19 cellular contexts compared by ENCODE assay signal in genomic region chr1:8207202-8207601, GRCh38.
DNase-seq lines count a peak whose midpoint lies in the region; ATAC-seq, FAIRE-seq and TF ChIP-seq lines count a peak whose summit lies in the region.
"Had no signal": no experiment of that assay in that cellular context is flagged by ENCODE, and none has a peak within 500 bp of the region (broad histone marks: within the 10 kb centered on the region; RNA-seq: fewer than 3 reads in every experiment).

No MANE protein-coding gene starts in this region.

- H3K4ac ChIP-seq in mesenchymal stem cell (ENCODE audit: low read depth in 1 of 2, low read length in 2 of 2), result peak overlapping the region in 1 of 2 experiments; percentile 52

- H2BK5ac ChIP-seq in mesenchymal stem cell (ENCODE audit: low read depth, low read length, poor library complexity, severe bottlenecking), result no peak overlapping the region

- no peak overlapping the region for H3K23ac ChIP-seq in mesenchymal stem cell (ENCODE audit: low read length in 2 of 2)

- H2BK120ac ChIP-seq in mesenchymal stem cell (ENCODE audit: low read depth, low read length), result no peak overlapping the region

- H3K14ac ChIP-seq in mesenchymal stem cell (ENCODE audit: low read length in 2 of 2), result no peak overlapping the region

- H3K36me3 ChIP-seq in HepG2 (replicated peaks in 1 of 2; ENCODE audit: control insufficient read depth in 1 of 2, insufficient read depth in 2 of 2, low read length in 2 of 2) (no peaks in the 10 kb centered on the region), right lobe of liver (no peaks in the 10 kb centered on the region), mesenchymal stem cell (ENCODE audit: control insufficient read depth in 1 of 2, insufficient read depth in 2 of 2, low read depth in 1 of 2, low read length in 2 of 2) (no peaks in the 10 kb centered on the region)
- H3K36me3 ChIP-seq: BLaER1, HAP-1 had no signal

- no peak for TF ChIP-seq RAD21 in HepG2 (CRISPR knock-in tag; IDR thresholded peaks at IDR 0.05)

- H3K9me3 ChIP-seq in HepG2 (ENCODE audit: low read length), result no peaks in the 10 kb centered on the region
- no peaks in the 10 kb centered on the region for H3K9me3 ChIP-seq in right lobe of liver
- H3K9me3 ChIP-seq in mesenchymal stem cell (ENCODE audit: control insufficient read depth, low read length), result no peaks in the 10 kb centered on the region
- H3K9me3 ChIP-seq: BLaER1, HAP-1 had no signal

- H2BK15ac ChIP-seq in mesenchymal stem cell (ENCODE audit: low read depth, poor library complexity, severe bottlenecking), result peak overlapping the region; percentile 9

- H3K4me1 ChIP-seq in HepG2 (ENCODE audit: insufficient read depth, low read length), result peaks cover 77% of the 10 kb centered on the region
- H3K4me1 ChIP-seq in right lobe of liver, result peaks cover 0 to 14% (median 8%) of the 10 kb centered on the region in 4 donors
- peaks cover 15% of the 10 kb centered on the region for H3K4me1 ChIP-seq in mesenchymal stem cell (ENCODE audit: control insufficient read depth, insufficient read depth, low read depth, low read length)
- H3K4me1 ChIP-seq: BLaER1, HAP-1 had no signal

- in situ Hi-C loops in HepG2 (cut with HindIII; ENCODE audit: extremely low pct_ligation_motif_present, low pct_unique_long_range_greater_than_20kb), result no loop called here

- TF ChIP-seq EP300 in HepG2 (IDR thresholded peaks at IDR 0.05; ENCODE audit: low read depth in 2 of 2, low read length in 2 of 2) (no peak), HepG2 (CRISPR knock-in tag; IDR thresholded peaks at IDR 0.05; ENCODE audit: borderline replicate concordance) (no peak)

- no peaks in the 10 kb centered on the region for H3K79me1 ChIP-seq in mesenchymal stem cell (replicated peaks; ENCODE audit: low read length, poor library complexity, severe bottlenecking)

- H2AK5ac ChIP-seq in mesenchymal stem cell (ENCODE audit: low read length, severe bottlenecking), result no peak overlapping the region

- CTCF ChIA-PET in HepG2 (lab: Yijun Ruan, JAX; ENCODE audit: low intra/inter-chr PET ratio, low total read pairs), result no interaction called here
- CTCF ChIA-PET in RWPE1 (lab: Yijun Ruan, JAX), result interaction anchor here (0.6 kb wide), 1 partner anchor 22 kb away, joined by 3 read pairs; no protein-coding TSS in a partner anchor
- CTCF ChIA-PET in GM10248 (lab: Yijun Ruan, JAX), result no interaction called here

- intact Hi-C loops in HepG2 (cut with micrococcal nuclease; ENCODE audit: unreplicated experiment) (no loop called here), right lobe of liver (cut with DNase I) (no loop called here)

- TF ChIP-seq POLR2A in HepG2 (IDR thresholded peaks at IDR 0.05; ENCODE audit: insufficient read depth in 1 of 2, low read depth in 2 of 2, low read length in 2 of 2), result no peak
- no peak for TF ChIP-seq POLR2A in right lobe of liver (IDR thresholded peaks at IDR 0.05)

- H2BK12ac ChIP-seq in mesenchymal stem cell (ENCODE audit: low read length in 2 of 2), result peak overlapping the region; percentile 45 to 57

- BruUV-seq in HepG2 (replicated peaks; lab: Mats Ljungman, UMichigan), result no TSS peak

- H3K4me2 ChIP-seq in HepG2 (ENCODE audit: low read depth, low read length), result no peak overlapping the region
- H3K4me2 ChIP-seq in mesenchymal stem cell (ENCODE audit: low read length, poor library complexity, severe bottlenecking), result no peak overlapping the region
- H3K4me2 ChIP-seq: BLaER1 had no signal

- POLR2A ChIA-PET in HepG2 (lab: Yijun Ruan, JAX), result no interaction called here
- POLR2A ChIA-PET in RWPE1 (lab: Yijun Ruan, JAX; ENCODE audit: low non-redundant PET), result no interaction called here
- POLR2A ChIA-PET in GM10248 (lab: Yijun Ruan, JAX), result no interaction called here

- WGBS in HepG2 (ENCODE audit: low lambda C conversion rate), result 95% methylated on average over 7 of the region's 8 CpGs
- 88% methylated on average over 5 of the region's 8 CpGs for WGBS in right lobe of liver (ENCODE audit: insufficient coverage, low coverage, low lambda C conversion rate, missing lambda C conversion rate)
- 86% methylated on average over 8 of the region's 8 CpGs for WGBS in mesenchymal stem cell

- peak overlapping the region in 1 of 2 experiments; percentile 18 for H3K18ac ChIP-seq in mesenchymal stem cell (ENCODE audit: low read depth in 1 of 2, low read length in 2 of 2)

- H4K20me1 ChIP-seq in HepG2 (ENCODE audit: insufficient read depth, low read length), result no peaks in the 10 kb centered on the region
- H4K20me1 ChIP-seq: BLaER1 had no signal

- H3K27ac ChIP-seq in HepG2 (ENCODE audit: extremely low read length, insufficient read depth, low read length) (peak overlapping the region; percentile 44), right lobe of liver (no peak overlapping the region), RWPE1 (peak overlapping the region; percentile 39), mesenchymal stem cell (ENCODE audit: low read length, poor library complexity, severe bottlenecking) (no peak overlapping the region)
- H3K27ac ChIP-seq: 22Rv1, BLaER1 had no signal

- H3K4me3 ChIP-seq in HepG2 (replicated peaks in 1 of 3; ENCODE audit: insufficient read depth in 1 of 3, low read depth in 2 of 3, low read length in 3 of 3), result no peak overlapping the region
- no peak overlapping the region for H3K4me3 ChIP-seq in right lobe of liver
- H3K4me3 ChIP-seq in mesenchymal stem cell (ENCODE audit: insufficient read depth in 1 of 2, low read depth in 1 of 2, low read length in 2 of 2), result no peak overlapping the region
- H3K4me3 ChIP-seq: BLaER1, HAP-1, K562 had no signal

- H3K9ac ChIP-seq in HepG2 (ENCODE audit: insufficient read depth, low read depth, low read length), result no peak overlapping the region
- H3K9ac ChIP-seq in mesenchymal stem cell (ENCODE audit: low read length), result no peak overlapping the region
- H3K9ac ChIP-seq: BLaER1 had no signal

- H2AFZ ChIP-seq in HepG2 (ENCODE audit: low read length) (no peak overlapping the region), mesenchymal stem cell (ENCODE audit: low read depth, low read length) (no peak overlapping the region)

- no peak for FAIRE-seq in HepG2 (lab: Jason Lieb, UNC)
- FAIRE-seq: GM12892, HTR-8/SVneo, K562 had no signal

- TF ChIP-seq CTCF in HepG2 (CRISPR knock-in tag; IDR thresholded peaks at IDR 0.05) (no peak), right lobe of liver (IDR thresholded peaks at IDR 0.05) (no peak), RWPE1 (conservative IDR thresholded peaks at IDR 0.05; ENCODE audit: low read depth) (no peak), GM10248 (IDR thresholded peaks at IDR 0.05; ENCODE audit: control extremely low read depth, extremely low read depth, low read depth, missing control alignments) (no peak)

- H3K79me2 ChIP-seq in HepG2 (ENCODE audit: insufficient read depth, low read length), result peaks cover 4% of the 10 kb centered on the region

- H3K27me3 ChIP-seq in HepG2 (ENCODE audit: control insufficient read depth in 1 of 2, insufficient read depth in 2 of 2, low read length in 2 of 2) (no peaks in the 10 kb centered on the region), right lobe of liver (no peaks in the 10 kb centered on the region), mesenchymal stem cell (ENCODE audit: control insufficient read depth in 1 of 2, insufficient read depth in 1 of 2, low read length in 2 of 2) (no peaks in the 10 kb centered on the region)
- H3K27me3 ChIP-seq: BLaER1 had no signal

- H4K91ac ChIP-seq in mesenchymal stem cell (ENCODE audit: low read length), result no peak overlapping the region

- H4K8ac ChIP-seq in mesenchymal stem cell (ENCODE audit: low read length), result no peak overlapping the region

- no peak for ATAC-seq in HepG2
- ATAC-seq in right lobe of liver, result no peak
- ATAC-seq: K562 had no signal

- DNase-seq in HepG2 (ENCODE audit: low spot score) (no peak), right lobe of liver (no peak), RWPE1 (ENCODE audit: low spot score) (no peak), mesenchymal stem cell (no peak), GM10248 (ENCODE audit: extremely low spot score) (no peak), activated gamma-delta T cell (lab: John Stamatoyannopoulos, UW) (no peak), activated T-cell treated with anti-CD3 and anti-CD28 coated beads for 4 hours (no peak)
- DNase-seq in activated CD4-positive, alpha-beta T cell treated with anti-CD3 and anti-CD28 coated beads, Interleukin-2, amount 50 U/mL, for 48 hours, result no peak
- DNase-seq: AML-193, Calu3, DMS 273 treated with DMSO at 0.1 percent for 48 hours, GOT3, HFFc6 had no signal

TF ChIP-seq in HepG2, 621 proteins besides CTCF, POLR2A, EP300 and RAD21 (continues in another document):
- TF ChIP-seq ZNF639 (CRISPR knock-in tag; conservative IDR thresholded peaks at IDR 0.05) (no peak), AGO2 (optimal IDR thresholded peaks at IDR 0.05; ENCODE audit: low read depth, low read length) (no peak), ZNF770 (CRISPR knock-in tag; IDR thresholded peaks at IDR 0.05) (0 out of 2 replicates have a peak, but pooled peaks have one; percentile 23), TOPORS (CRISPR knock-in tag; IDR thresholded peaks at IDR 0.05) (no peak)

Comparison
In these comparisons a context has a peak if more than half of its experiments do, and no peak if none do; other contexts are left out.
1. H3K27ac ChIP-seq: peak in HepG2 (single experiment) and RWPE1 (single experiment); none in right lobe of liver (0 of 3) and mesenchymal stem cell (single experiment).